In genomic region chr6:38163186-38164130, GRCh38 we compare ENCODE assay signal across 17 cellular contexts.
"Had no signal": no experiment of that assay in that cellular context is flagged by ENCODE, and none has a peak within 500 bp of the region (broad histone marks: within the 10 kb centered on the region; RNA-seq: fewer than 3 reads in every experiment).

No MANE protein-coding gene starts in this region.

- H3K4me3 Mint-ChIP-seq: activated naive CD8-positive, alpha-beta T cell; activated T-helper 17 cell treated with anti-CD3 and anti-CD28 coated beads, Interleukin-2, amount 50 U/mL, for 72 hours; mesothelial cell of epicardium; type B pancreatic cell had no signal

- H3K9me3 ChIP-seq: body of pancreas, esophagus muscularis mucosa, right atrium auricular region had no signal

- H3K27ac ChIP-seq: body of pancreas, coronary artery, esophagus muscularis mucosa, right atrium auricular region had no signal

- H3K4me1 ChIP-seq: right atrium auricular region had no signal

- H3K4me2 ChIP-seq: smooth muscle cell had no signal

- DNase-seq: activated CD4-positive, CD25-positive, alpha-beta regulatory T cell treated with anti-CD3 and anti-CD28 coated beads, Interleukin-2, amount 50 U/mL, for 72 hours; amniotic stem cell; central memory CD4-positive, alpha-beta T cell; hippocampal formation; stimulated activated CD4-positive, alpha-beta T cell treated with anti-CD3 and anti-CD28 coated beads, Interleukin-4, amount 100 ng/mL, for 4 hours; stimulated activated CD8-positive, alpha-beta memory T cell treated with anti-CD3 and anti-CD28 coated beads, Interleukin-4, amount 100 ng/mL, for 48 hours; stimulated activated naive CD8-positive, alpha-beta T cell treated with anti-CD3 and anti-CD28 coated beads, Interleukin-15, Interleukin-2, amounts not matched to agents 100 U/mL and 50 U/mL, for 24 hours had no signal

- H3K4me1 Mint-ChIP-seq: activated T-helper 17 cell treated with anti-CD3 and anti-CD28 coated beads, Interleukin-2, amount 50 U/mL, for 72 hours; mesothelial cell of epicardium had no signal

- H3K36me3 ChIP-seq: right atrium auricular region had no signal

- H3K27ac Mint-ChIP-seq: activated naive CD8-positive, alpha-beta T cell; activated T-helper 17 cell treated with anti-CD3 and anti-CD28 coated beads, Interleukin-2, amount 50 U/mL, for 72 hours; mesothelial cell of epicardium had no signal

- H3K27me3 ChIP-seq: body of pancreas, esophagus muscularis mucosa, right atrium auricular region had no signal

- H3K27me3 Mint-ChIP-seq: activated naive CD8-positive, alpha-beta T cell; activated T-helper 17 cell treated with anti-CD3 and anti-CD28 coated beads, Interleukin-2, amount 50 U/mL, for 72 hours; type B pancreatic cell had no signal

- H3K4me3 ChIP-seq: body of pancreas, coronary artery, esophagus muscularis mucosa, right atrium auricular region, smooth muscle cell had no signal

- FAIRE-seq: keratinocyte had no signal
